15 cellular contexts compared by ENCODE assay signal in genomic region chr4:90842960-90843359, GRCh38.
DNase-seq lines count a peak whose midpoint lies in the region; ATAC-seq, FAIRE-seq and TF ChIP-seq lines count a peak whose summit lies in the region.
"Had no signal": no experiment of that assay in that cellular context is flagged by ENCODE, and none has a peak within 500 bp of the region (broad histone marks: within the 10 kb centered on the region; RNA-seq: fewer than 3 reads in every experiment).

No MANE protein-coding gene starts in this region.

- H3K4me2 ChIP-seq in A549: peak overlapping the region; percentile 52

- TF ChIP-seq CTCF in A549 (IDR thresholded peaks at IDR 0.05): no peak

- TF ChIP-seq EP300 in A549 (IDR thresholded peaks at IDR 0.05): no peak

- DNase-seq in A549 (ENCODE audit: low read depth in 1 of 2, low spot score in 1 of 2) (peak in 1 of 2 experiments; percentile 56), LHCN-M2 (ENCODE audit: low read depth) (peak; percentile 1), H7 (no peak), GDM1 (lab: John Stamatoyannopoulos, UW) (no peak), mesenteric fat pad (ENCODE audit: low spot score) (no peak)
- no peak for DNase-seq in activated CD4-positive, alpha-beta T cell treated with anti-CD3 and anti-CD28 coated beads, Interleukin-2, amount 50 U/mL, for 48 hours
- DNase-seq: activated CD4-positive, alpha-beta T cell treated with anti-CD3 and anti-CD28 coated beads, Interleukin-2, amount 10 ng/mL, durations not matched to agents 7 days and 5 days; HFFc6; left ventricle myocardium superior; NCI-H1694; stimulated activated naive CD4-positive, alpha-beta T cell treated with Interleukin-2 at 50 U/mL for 16 hours had no signal

- H3K27ac ChIP-seq in A549: peak overlapping the region in 1 of 2 experiments; percentile 48; a peak in 1 of 6 replicates

- FAIRE-seq in A549 (lab: Jason Lieb, UNC): no peak
- FAIRE-seq: A204.1, endothelial cell of umbilical vein had no signal

- H3K9me3 ChIP-seq in A549: no peaks in the 10 kb centered on the region

- 13% methylated on average over 2 of the region's 2 CpGs for WGBS in A549 (ENCODE audit: missing lambda C conversion rate)

- peaks cover 47% of the 10 kb centered on the region for H3K4me1 ChIP-seq in A549

- no peaks in the 10 kb centered on the region for H3K27me3 ChIP-seq in H7 (ENCODE audit: control insufficient read depth, insufficient read depth, low read length)

- no peaks in the 10 kb centered on the region for H3K36me3 ChIP-seq in H7 (replicated peaks; ENCODE audit: control insufficient read depth, insufficient read depth, low read length)

- CTCF ChIA-PET in A549 (lab: Yijun Ruan, JAX): no interaction called here

- ATAC-seq in A549 (peak in 1 of 2 experiments; percentile 34; a peak in 4 of 6 replicates), GM19438 (IDR thresholded peaks at IDR 0.05; ENCODE audit: low read depth, unreplicated experiment) (peak; percentile 93), HG02943 (IDR thresholded peaks at IDR 0.05; ENCODE audit: low read depth, unreplicated experiment) (peak; percentile 96)
- ATAC-seq: left ventricle myocardium superior had no signal

- POLR2A ChIA-PET in A549 (lab: Yijun Ruan, JAX): no interaction called here

- H3K4me3 ChIP-seq in A549 (no peak overlapping the region), H7 (ENCODE audit: insufficient read depth, low read depth, low read length) (no peak overlapping the region)

- no peak for TF ChIP-seq POLR2A in A549 (IDR thresholded peaks at IDR 0.05; ENCODE audit: low read length)

- 0 out of 5 replicates have a peak, but pooled peaks of 1 of the 2 experiments have one; percentile 17 for TF ChIP-seq RAD21 in A549 (conservative IDR thresholded peaks at IDR 0.05 in 1 of 2, IDR thresholded peaks at IDR 0.05 in 1 of 2)

TF ChIP-seq in A549, 52 proteins besides CTCF, POLR2A, EP300 and RAD21:
- TF ChIP-seq POLR2AphosphoS2 (conservative IDR thresholded peaks at IDR 0.05; ENCODE audit: low read length) (no peak), FOSB (CRISPR knock-in tag; IDR thresholded peaks at IDR 0.05) (no peak)
